ENCODE assay signal across 13 cellular contexts in genomic region chr6:131635384-131636340, GRCh38. TPM values are rescaled to one million over a fixed set of nuclear protein-coding genes. Genes with fewer than 3 reads are reported as not detected.
A peak's percentile ranks its signal among the peaks of the same experiment; 100 is the strongest.
DNase-seq lines count a peak whose midpoint lies in the region; ATAC-seq and TF ChIP-seq lines count a peak whose summit lies in the region.
"Had no signal": no experiment of that assay in that cellular context is flagged by ENCODE, and none has a peak within 500 bp of the region (broad histone marks: within the 10 kb centered on the region; RNA-seq: fewer than 3 reads in every experiment).

No MANE protein-coding gene starts in this region.

- DNase-seq in GM12865 (ENCODE audit: low read depth) (peak; percentile 36), activated B cell treated with CpG ODN at 0.5 μM for 24 hours (no peak), right atrium auricular region (ENCODE audit: low spot score) (no peak), HAP-1 (ENCODE audit: low spot score in 2 of 2) (no peak), posterior cingulate gyrus (no peak)
- DNase-seq in stimulated activated CD4-positive, alpha-beta T cell treated with anti-CD3 and anti-CD28 coated beads, Interleukin-2, amount 100 ng/mL, for 48 hours: no peak
- DNase-seq: activated CD4-positive, alpha-beta T cell treated with anti-CD3 and anti-CD28 coated beads for 48 hours; adrenal gland; BE2C; stomach had no signal

- ATAC-seq in GM21423 (IDR thresholded peaks at IDR 0.05; ENCODE audit: unreplicated experiment): peak; percentile 86
- peak; percentile 84 for ATAC-seq in HG03103 (IDR thresholded peaks at IDR 0.05; ENCODE audit: low read depth, unreplicated experiment)
- peak; percentile 87 for ATAC-seq in activated B cell treated with CpG ODN at 0.5 μM for 24 hours (ENCODE audit: low read depth)

- H3K27me3 ChIP-seq in right atrium auricular region (no peaks in the 10 kb centered on the region), HAP-1 (ENCODE audit: low read depth) (peaks cover 3% of the 10 kb centered on the region; the same call in 1 of the 2 replicates)
- H3K27me3 ChIP-seq: adrenal gland, BE2C, stomach had no signal

- no peak overlapping the region for H3K4me3 ChIP-seq in GM12865 (ENCODE audit: low read depth, low read length)
- no peak overlapping the region for H3K4me3 ChIP-seq in right atrium auricular region
- H3K4me3 ChIP-seq in HAP-1: no peak overlapping the region
- H3K4me3 ChIP-seq: adrenal gland, stomach had no signal

- in situ Hi-C loops in HAP-1 (cut with MboI; ENCODE audit: low sequenced_read_pairs): no loop called here

- CTCF ChIA-PET in activated B cell treated with CpG ODN at 0.5 μM for 24 hours (lab: Charles Lee): interaction anchor here (1.9 kb wide), 1 partner anchor 7 kb away, joined by 8 read pairs; the partner anchor contains the start of gene MED23

- H3K27ac ChIP-seq in right atrium auricular region: no peak overlapping the region
- H3K27ac ChIP-seq: adrenal gland, epithelial cell of prostate, stomach had no signal

- no peaks in the 10 kb centered on the region for H3K36me3 ChIP-seq in right atrium auricular region
- H3K36me3 ChIP-seq in HAP-1 (replicated peaks): no peaks in the 10 kb centered on the region
- H3K36me3 ChIP-seq: adrenal gland, BE2C, stomach had no signal

- H3K4me3 Mint-ChIP-seq in activated B cell treated with CpG ODN at 0.5 μM for 24 hours: peak overlapping the region; percentile 4

- H3K9me3 Mint-ChIP-seq in activated B cell treated with CpG ODN at 0.5 μM for 24 hours: no peaks in the 10 kb centered on the region

- no peak overlapping the region for H3K27ac Mint-ChIP-seq in activated B cell treated with CpG ODN at 0.5 μM for 24 hours

- intact Hi-C loops in activated B cell treated with CpG ODN at 0.5 μM for 24 hours (cut with micrococcal nuclease) (no loop called here), posterior cingulate gyrus (cut with DNase I) (no loop called here)

- TF ChIP-seq CTCF in GM12865 (IDR thresholded peaks at IDR 0.05; ENCODE audit: insufficient read depth, low read depth, low read length, missing control alignments) (no peak), activated B cell treated with CpG ODN at 0.5 μM for 24 hours (IDR thresholded peaks at IDR 0.05) (no peak), right atrium auricular region (IDR thresholded peaks at IDR 0.05) (no peak)

- POLR2A ChIA-PET in activated B cell treated with CpG ODN at 0.5 μM for 24 hours (lab: Charles Lee): no interaction called here

- no peaks in the 10 kb centered on the region for H3K9me3 ChIP-seq in right atrium auricular region
- H3K9me3 ChIP-seq in HAP-1: no peaks in the 10 kb centered on the region
- H3K9me3 ChIP-seq: adrenal gland, BE2C, stomach had no signal

- H3K36me3 Mint-ChIP-seq in activated B cell treated with CpG ODN at 0.5 μM for 24 hours (ENCODE audit: low read depth): no peaks in the 10 kb centered on the region

- no peaks in the 10 kb centered on the region for H3K4me1 ChIP-seq in right atrium auricular region
- no peaks in the 10 kb centered on the region for H3K4me1 ChIP-seq in HAP-1
- H3K4me1 ChIP-seq: BE2C, stomach had no signal

- H3K4me1 Mint-ChIP-seq in activated B cell treated with CpG ODN at 0.5 μM for 24 hours: peaks cover 17% of the 10 kb centered on the region

- peaks cover 8% of the 10 kb centered on the region for H3K27me3 Mint-ChIP-seq in activated B cell treated with CpG ODN at 0.5 μM for 24 hours

RNA-seq across cellular contexts. Expression of gene ENPP3, which starts 1.4 kb away (rescaled TPM):
- total RNA-seq in activated B cell treated with CpG ODN at 0.5 μM for 24 hours: 0.07 and 0.29 TPM in 2 replicates
- under 1 TPM in 1 of 2 donors, not detected in 1; 0.16 TPM for total RNA-seq in right atrium auricular region

RNA-seq across cellular contexts. Expression of gene MED23, which starts 7.6 kb away (rescaled TPM):
- 45.3 and 51.0 TPM in 2 replicates for total RNA-seq in activated B cell treated with CpG ODN at 0.5 μM for 24 hours
- total RNA-seq in right atrium auricular region: 10 to 100 TPM; 10.5 to 11.7 TPM
